Comparison of ENCODE assay signal across 8 cellular contexts in the genomic region with DNA sequence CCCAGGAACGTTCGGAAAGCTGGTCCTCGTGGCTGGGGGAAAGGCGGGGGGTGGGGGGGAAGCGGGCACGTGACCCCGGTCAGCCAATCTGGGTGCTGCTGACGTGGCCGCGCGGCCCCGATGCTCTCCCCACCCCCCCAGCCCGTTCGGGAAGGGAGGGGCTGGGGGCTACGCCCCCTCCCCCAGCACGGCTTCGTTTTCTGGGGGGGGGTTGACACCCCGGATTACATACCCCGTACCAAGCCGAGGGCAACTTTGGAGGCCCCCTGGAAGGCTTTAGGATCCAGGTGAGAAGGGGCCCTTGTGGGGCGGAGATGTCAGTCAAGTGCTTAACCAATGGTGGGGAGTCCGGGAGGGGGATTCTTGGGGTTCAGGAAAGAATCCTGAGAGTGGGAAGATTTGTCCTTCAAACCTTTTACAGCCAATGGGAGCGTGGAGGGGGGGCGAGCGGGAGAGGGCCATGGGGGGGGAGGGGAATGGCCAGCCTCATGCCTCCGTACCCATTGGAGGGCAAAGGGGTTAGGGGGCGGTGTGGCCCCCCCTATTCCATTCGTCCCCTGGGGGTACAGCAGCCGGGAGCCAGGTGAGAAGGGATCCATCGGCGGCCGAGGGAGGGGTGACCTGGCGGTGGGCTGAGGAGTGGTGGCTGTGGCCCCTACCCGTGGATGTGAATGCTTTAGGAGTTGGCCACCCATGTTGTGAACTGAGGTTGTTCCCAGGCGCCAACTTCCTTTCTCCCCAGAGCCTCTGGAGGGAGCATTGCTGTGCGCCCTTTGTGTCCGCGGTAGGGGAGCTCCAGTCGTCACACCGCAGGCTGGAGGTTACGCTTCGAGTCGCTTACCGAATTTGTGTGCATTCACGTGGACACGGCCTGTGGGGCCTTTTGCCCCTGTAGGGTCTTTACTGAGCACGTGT. TPM values are rescaled to one million over a fixed set of nuclear protein-coding genes. Genes with fewer than 3 reads are reported as not detected.
DNase-seq lines count a peak whose midpoint lies in the region; ATAC-seq and TF ChIP-seq lines count a peak whose summit lies in the region.

No MANE protein-coding gene starts in this region.

- DNase-seq in AG10803 (ENCODE audit: low read depth), result peak; percentile 79
- peak; percentile 94 for DNase-seq in LHCN-M2 (ENCODE audit: low read depth)
- DNase-seq in SKM-1 (lab: John Stamatoyannopoulos, UW; ENCODE audit: unreplicated experiment), result peak; percentile 72
- peak; percentile 52 for DNase-seq in activated naive CD8-positive, alpha-beta T cell treated with anti-CD3 and anti-CD28 coated beads, Interleukin-2, amount 50 U/mL, for 16 hours (ENCODE audit: low read depth, low spot score)
- DNase-seq in Right ventricle myocardium superior, result peak; percentile 86
- peak; percentile 87 for DNase-seq in osteocyte (ENCODE audit: extremely low spot score, unreplicated experiment)
- DNase-seq in ureter (ENCODE audit: low spot score), result peak; percentile 81

- H3K4me1 Mint-ChIP-seq in osteocyte (ENCODE audit: unreplicated experiment), result peaks cover 23% of the 10 kb centered on the region

- no peaks in the 10 kb centered on the region for H3K27me3 Mint-ChIP-seq in osteocyte (ENCODE audit: unreplicated experiment)

- TF ChIP-seq CTCF in AG10803 (conservative IDR thresholded peaks at IDR 0.05; ENCODE audit: low read length), result peak; percentile 37
- TF ChIP-seq CTCF in osteocyte (IDR thresholded peaks at IDR 0.05), result no peak

- peak overlapping the region; percentile 97 for H3K4me3 ChIP-seq in AG10803 (ENCODE audit: low read length)

- H3K9me3 Mint-ChIP-seq in osteocyte (ENCODE audit: unreplicated experiment), result no peaks in the 10 kb centered on the region

- peaks cover 22% of the 10 kb centered on the region for H3K36me3 Mint-ChIP-seq in osteocyte (ENCODE audit: unreplicated experiment)

- peak overlapping the region; percentile 91 for H3K4me3 Mint-ChIP-seq in osteocyte (ENCODE audit: unreplicated experiment)

- peak overlapping the region; percentile 100 for H3K27ac Mint-ChIP-seq in osteocyte (ENCODE audit: unreplicated experiment)

- intact Hi-C loops in Right ventricle myocardium superior (cut with DNase I), result no loop called here

- peak; percentile 9 for ATAC-seq in GM19025 (IDR thresholded peaks at IDR 0.05; ENCODE audit: low read depth, unreplicated experiment)
- peak; percentile 52 for ATAC-seq in Right ventricle myocardium superior (ENCODE audit: poor library complexity)

RNA-seq across cellular contexts. Expression of gene BRD2, which starts 0.6 kb away (rescaled TPM):
- 113 and 125 TPM in 2 replicates for total RNA-seq in LHCN-M2 (2014; rRNA removed)
- polyA plus RNA-seq in LHCN-M2 (2012), result 95.0 TPM
- total RNA-seq in Right ventricle myocardium superior, result 62.6 TPM
- 166 and 168 TPM in 2 replicates for total RNA-seq in osteocyte
- 205 TPM for total RNA-seq in ureter

RNA-seq across cellular contexts. Expression of gene HLA-DMA, which starts 16.1 kb away (rescaled TPM):
- total RNA-seq in LHCN-M2 (2014; rRNA removed) (1.9 and 4.0 TPM in 2 replicates), Right ventricle myocardium superior (16.3 TPM), osteocyte (1.3 and 3.0 TPM in 2 replicates), ureter (65.3 TPM)
- polyA plus RNA-seq in LHCN-M2 (2012), result 3.3 TPM

RNA-seq across cellular contexts. Expression of gene HLA-DMB, which starts 28.2 kb away (rescaled TPM):
- total RNA-seq in LHCN-M2 (2014; rRNA removed) (0.38 TPM in 1 of 2 replicates, not detected in the other), Right ventricle myocardium superior (10.4 TPM), osteocyte (not detected in 2 replicates), ureter (31.0 TPM)
- polyA plus RNA-seq in LHCN-M2 (2012), result 0.10 TPM

RNA-seq across cellular contexts. Expression of gene HLA-DOA, which starts 40.4 kb away (rescaled TPM):
- total RNA-seq in LHCN-M2 (2014; rRNA removed) (0.06 and 0.23 TPM in 2 replicates), Right ventricle myocardium superior (1.2 TPM), osteocyte (not detected in 2 replicates), ureter (25.6 TPM)
- polyA plus RNA-seq in LHCN-M2 (2012), result 0.07 TPM

Comparison
In these comparisons a context has a peak if more than half of its experiments do, and no peak if none do; other contexts are left out.
1. Peak in every context shown above with its lines: DNase-seq, ATAC-seq and H3K4me3 ChIP-seq.